1 cellular context compared by ENCODE assay signal in the genomic region with DNA sequence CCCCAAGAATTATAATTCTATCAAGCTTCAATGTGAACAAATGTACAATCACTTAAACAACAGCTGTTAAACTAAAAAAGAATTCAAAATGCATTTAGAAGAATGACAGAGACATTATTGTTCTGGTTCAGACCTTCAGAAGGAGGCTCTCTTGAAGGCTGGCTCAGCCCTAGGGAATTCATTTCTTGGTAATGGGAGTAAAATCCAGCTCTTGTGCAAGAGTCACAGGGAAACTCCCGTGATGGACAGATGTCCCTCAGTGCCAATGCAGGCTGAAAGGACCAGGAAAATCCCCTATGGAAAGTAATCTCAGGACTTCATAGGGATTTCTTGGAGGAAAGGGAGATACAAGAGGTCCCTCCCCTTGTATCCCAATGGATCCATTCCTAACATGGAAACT.
TF ChIP-seq lines count a peak whose summit lies in the region.

No MANE protein-coding gene starts in this region.

TF ChIP-seq in HepG2, 621 proteins besides CTCF, POLR2A, EP300 and RAD21 (continued from another document):
- TF ChIP-seq CEBPB (IDR thresholded peaks at IDR 0.05; ENCODE audit: borderline replicate concordance, low read depth, low read length) (peak; percentile 44; the same call in 1 of the 2 replicates), ZNF160 (CRISPR knock-in tag; IDR thresholded peaks at IDR 0.05) (no peak), JUNB (CRISPR knock-in tag; IDR thresholded peaks at IDR 0.05; ENCODE audit: borderline replicate concordance) (no peak)
- TF ChIP-seq, protein P1, sequence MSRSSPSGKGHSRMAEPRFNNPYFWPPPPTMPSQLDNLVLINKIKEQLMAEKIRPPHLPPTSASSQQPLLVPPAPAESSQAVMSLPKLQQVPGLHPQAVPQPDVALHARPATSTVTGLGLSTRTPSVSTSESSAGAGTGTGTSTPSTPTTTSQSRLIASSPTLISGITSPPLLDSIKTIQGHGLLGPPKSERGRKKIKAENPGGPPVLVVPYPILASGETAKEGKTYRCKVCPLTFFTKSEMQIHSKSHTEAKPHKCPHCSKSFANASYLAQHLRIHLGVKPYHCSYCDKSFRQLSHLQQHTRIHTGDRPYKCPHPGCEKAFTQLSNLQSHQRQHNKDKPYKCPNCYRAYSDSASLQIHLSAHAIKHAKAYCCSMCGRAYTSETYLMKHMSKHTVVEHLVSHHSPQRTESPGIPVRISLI (CRISPR knock-in tag; IDR thresholded peaks at IDR 0.05; ENCODE audit: borderline replicate concordance), result no peak
